Comparison of ENCODE assay signal across 15 cellular contexts in genomic region chr12:131865196-131865875, GRCh38. TPM values are rescaled to one million over a fixed set of nuclear protein-coding genes. Genes with fewer than 3 reads are reported as not detected.
DNase-seq lines count a peak whose midpoint lies in the region; ATAC-seq and TF ChIP-seq lines count a peak whose summit lies in the region.
"Had no signal": no experiment of that assay in that cellular context is flagged by ENCODE, and none has a peak within 500 bp of the region (broad histone marks: within the 10 kb centered on the region; RNA-seq: fewer than 3 reads in every experiment).

No MANE protein-coding gene starts in this region.

- peak; percentile 9 for DNase-seq in GM13977 (ENCODE audit: low spot score)
- DNase-seq in NCI-H460 (ENCODE audit: extremely low read depth, low read depth), result peak; percentile 97
- peak; percentile 70 for DNase-seq in mammary epithelial cell
- no peak for DNase-seq in type B pancreatic cell (ENCODE audit: extremely low spot score, unreplicated experiment)
- no peak for DNase-seq in COR-L47 (lab: John Stamatoyannopoulos, UW)
- DNase-seq: activated CD8-positive, alpha-beta memory T cell treated with anti-CD3 and anti-CD28 coated beads, Interleukin-2, amount 50 U/mL, for 48 hours; esophagus squamous epithelium; HFFc6; NCI-H1694; NCI-H748 treated with DMSO at 0.1 percent for 48 hours; nephron progenitor cell; SJCRH30 had no signal

- no peaks in the 10 kb centered on the region for H3K9me3 Mint-ChIP-seq in type B pancreatic cell
- H3K9me3 Mint-ChIP-seq: activated naive CD4-positive, alpha-beta T cell treated with anti-CD3 and anti-CD28 coated beads, Interleukin-2, amount 50 U/mL, for 72 hours; HFFc6; nephron progenitor cell had no signal

- no peak overlapping the region for H3K4me3 ChIP-seq in mammary epithelial cell (replicated peaks in 1 of 3; ENCODE audit: insufficient read depth in 1 of 3, low read depth in 2 of 3, low read length in 3 of 3)
- H3K4me3 ChIP-seq: esophagus squamous epithelium, SJCRH30 had no signal

- in situ Hi-C loops in GM13977 (cut with MboI; ENCODE audit: low pct_unique_long_range_greater_than_20kb, low sequenced_read_pairs, unreplicated experiment), result no loop called here
- in situ Hi-C loops in mammary epithelial cell (cut with MboI; ENCODE audit: low sequenced_read_pairs in 2 of 2), result no loop called here

- H4K20me1 ChIP-seq in mammary epithelial cell (ENCODE audit: insufficient read depth, low read length), result no peaks in the 10 kb centered on the region

- no peaks in the 10 kb centered on the region for H3K27me3 ChIP-seq in mammary epithelial cell (ENCODE audit: insufficient read depth, low read length)
- H3K27me3 ChIP-seq: esophagus squamous epithelium had no signal

- intact Hi-C loops in mammary epithelial cell (cut with micrococcal nuclease), result no loop called here

- H3K27me3 Mint-ChIP-seq in type B pancreatic cell, result no peaks in the 10 kb centered on the region

- H3K27ac Mint-ChIP-seq in type B pancreatic cell, result peak overlapping the region; percentile 67
- H3K27ac Mint-ChIP-seq: HFFc6, nephron progenitor cell had no signal

- H3K4me1 Mint-ChIP-seq in type B pancreatic cell (ENCODE audit: unreplicated experiment), result peaks cover 23% of the 10 kb centered on the region

- no peak overlapping the region for H3K4me2 ChIP-seq in mammary epithelial cell (ENCODE audit: insufficient read depth, low read depth, low read length)

- no peak overlapping the region for H3K27ac ChIP-seq in mammary epithelial cell (ENCODE audit: insufficient read depth, low read depth, low read length)
- H3K27ac ChIP-seq: esophagus squamous epithelium, SJCRH30 had no signal

- peaks cover 31% of the 10 kb centered on the region for H3K4me1 ChIP-seq in mammary epithelial cell (ENCODE audit: insufficient read depth, low read length)
- H3K4me1 ChIP-seq: SJCRH30 had no signal

- CTCF ChIA-PET in mammary epithelial cell (lab: Charles Lee; ENCODE audit: low non-redundant PET), result no interaction called here

- no peak overlapping the region for H3K4me3 Mint-ChIP-seq in type B pancreatic cell
- H3K4me3 Mint-ChIP-seq: HFFc6, nephron progenitor cell had no signal

- TF ChIP-seq CTCF in GM13977 (IDR thresholded peaks at IDR 0.05; ENCODE audit: extremely low read depth, insufficient read depth, missing control alignments) (no peak), mammary epithelial cell (conservative IDR thresholded peaks at IDR 0.05 in 1 of 2, IDR thresholded peaks at IDR 0.05 in 1 of 2; ENCODE audit: extremely low read depth in 1 of 2, insufficient read depth in 1 of 2, low read depth in 1 of 2, low read length in 2 of 2) (no peak), type B pancreatic cell (conservative IDR thresholded peaks at IDR 0.05) (no peak)

- H2AFZ ChIP-seq in mammary epithelial cell (ENCODE audit: low read depth, low read length), result no peak overlapping the region

- no peaks in the 10 kb centered on the region for H3K36me3 ChIP-seq in mammary epithelial cell (ENCODE audit: insufficient read depth, low read length)
- H3K36me3 ChIP-seq: esophagus squamous epithelium, SJCRH30 had no signal

- H3K36me3 Mint-ChIP-seq in type B pancreatic cell, result no peaks in the 10 kb centered on the region
- H3K36me3 Mint-ChIP-seq: activated naive CD4-positive, alpha-beta T cell treated with anti-CD3 and anti-CD28 coated beads, Interleukin-2, amount 50 U/mL, for 72 hours had no signal

- WGBS in mammary epithelial cell (ENCODE audit: low coverage, missing lambda C conversion rate), result 71% methylated on average over 17 of the region's 20 CpGs

- no peak overlapping the region for H3K9ac ChIP-seq in mammary epithelial cell (ENCODE audit: insufficient read depth, low read length)

- H3K79me2 ChIP-seq in mammary epithelial cell (ENCODE audit: insufficient read depth, low read length), result no peaks in the 10 kb centered on the region

- no TSS peak for BruUV-seq in mammary epithelial cell (replicated peaks; lab: Mats Ljungman, UMichigan)

- no peak for ATAC-seq in HG03159 (IDR thresholded peaks at IDR 0.05; ENCODE audit: unreplicated experiment)
- no peak for ATAC-seq in GM19351 (IDR thresholded peaks at IDR 0.05; ENCODE audit: unreplicated experiment)
- ATAC-seq: activated naive CD4-positive, alpha-beta T cell treated with anti-CD3 and anti-CD28 coated beads, Interleukin-2, amount 50 U/mL, for 72 hours had no signal

- no peaks in the 10 kb centered on the region for H3K9me3 ChIP-seq in mammary epithelial cell (replicated peaks; ENCODE audit: insufficient read depth, low read length)
- H3K9me3 ChIP-seq: esophagus squamous epithelium, SJCRH30 had no signal

- dilution Hi-C loops in mammary epithelial cell (cut with HindIII; ENCODE audit: low sequenced_read_pairs), result loop anchor here (5.0 kb wide), 1 partner anchor 62 kb away; the partner anchor contains the start of gene PUS1

RNA-seq across cellular contexts. Expression of gene ULK1, which starts 29.1 kb away (rescaled TPM):
- 30.9 and 31.7 TPM in 2 replicates for total RNA-seq in NCI-H460 (2014; rRNA removed; shearing (Covaris generic))
- polyA plus RNA-seq in NCI-H460 (2014; cell fraction: nucleus; rRNA removed), result 103 and 118 TPM in 2 replicates
- total RNA-seq in mammary epithelial cell, result 10 to 100 TPM in 1 of 2 donors, 1 to 10 TPM in 1; 9.8 to 19.0 TPM
- polyA plus RNA-seq in mammary epithelial cell, result 6.2 TPM
- polyA minus RNA-seq in mammary epithelial cell, result 2.7 TPM
- 80.0 and 99.3 TPM in 2 replicates for total RNA-seq in type B pancreatic cell (ENCODE audit: low replicate concordance)

RNA-seq across cellular contexts. Expression of gene MMP17, which starts 37.1 kb away (rescaled TPM):
- total RNA-seq in NCI-H460 (2014; rRNA removed; shearing (Covaris generic)), result 32.6 and 38.8 TPM in 2 replicates
- polyA plus RNA-seq in NCI-H460 (2014; cell fraction: nucleus; rRNA removed), result 72.8 and 98.6 TPM in 2 replicates
- total RNA-seq in mammary epithelial cell, result 10 to 100 TPM in 1 of 2 donors, under 1 TPM in 1; 0.50 to 11.3 TPM
- polyA plus RNA-seq in mammary epithelial cell, result 8.1 TPM
- 0.57 TPM for polyA minus RNA-seq in mammary epithelial cell
- total RNA-seq in type B pancreatic cell (ENCODE audit: low replicate concordance), result 14.1 and 26.8 TPM in 2 replicates
- total RNA-seq: activated naive CD4-positive, alpha-beta T cell treated with anti-CD3 and anti-CD28 coated beads, Interleukin-2, amount 50 U/mL, for 72 hours had no signal

Comparison
In these comparisons a context has a peak if more than half of its experiments do, and no peak if none do; other contexts are left out.
1. DNase-seq: peak in GM13977 (single experiment), NCI-H460 (single experiment) and mammary epithelial cell (single experiment); none in type B pancreatic cell (single experiment) and COR-L47 (single experiment).